8 cellular contexts compared by ENCODE assay signal in the genomic region with DNA sequence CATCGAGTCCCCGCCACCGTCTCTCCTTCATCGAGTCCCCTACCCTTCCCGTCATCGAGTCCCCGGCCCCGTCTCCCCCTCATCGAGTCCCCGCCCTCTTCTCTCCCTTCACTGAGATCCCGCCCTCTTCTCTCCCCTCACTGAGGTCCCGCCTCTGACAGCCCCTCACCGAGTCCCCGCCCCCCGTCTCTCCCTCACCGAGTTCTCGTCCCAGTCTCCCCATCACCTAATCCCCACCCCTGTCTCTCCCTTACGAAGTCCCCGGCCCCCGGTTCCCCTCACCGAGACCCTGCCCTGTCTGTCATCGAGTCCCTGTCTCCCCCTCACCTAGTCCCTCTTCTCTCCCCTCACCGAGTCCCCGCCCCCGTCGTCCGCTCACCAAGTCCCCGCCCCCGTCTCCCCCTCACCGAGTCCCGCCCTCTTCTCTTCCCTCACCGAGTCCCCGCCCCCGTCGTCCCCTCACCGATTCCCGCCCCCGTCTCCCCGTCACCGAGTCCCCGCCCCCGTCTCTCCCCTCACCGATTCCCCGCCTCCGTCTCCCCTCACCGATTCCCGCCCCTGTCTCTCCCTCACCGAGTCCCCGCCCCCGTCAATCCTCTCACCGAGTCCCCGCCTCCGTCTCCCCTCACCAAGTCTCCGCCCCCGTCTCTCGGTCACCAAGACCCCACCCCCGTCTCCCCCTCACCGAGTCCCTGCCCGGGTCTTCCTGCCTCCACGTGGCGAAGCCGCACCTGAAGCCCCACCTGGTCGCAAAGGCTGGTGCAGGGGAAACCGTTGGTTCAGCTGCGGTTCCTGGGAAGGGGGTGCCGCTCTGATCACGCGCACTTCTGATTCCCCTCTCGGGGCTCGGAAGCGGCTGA. TPM values are rescaled to one million over a fixed set of nuclear protein-coding genes. Genes with fewer than 3 reads are reported as not detected.
DNase-seq lines count a peak whose midpoint lies in the region; ATAC-seq, FAIRE-seq and TF ChIP-seq lines count a peak whose summit lies in the region.

No MANE protein-coding gene starts in this region.

- ATAC-seq in GM21515 (IDR thresholded peaks at IDR 0.05; ENCODE audit: unreplicated experiment) (peak; percentile 38), heart left ventricle (peak; percentile 66 to 85 (median 81)), pancreas (peak; percentile 75 to 86 (median 78)), thoracic aorta (ENCODE audit: insufficient number of reproducible peaks, low FRiP score, low read depth) (peak; percentile 77)

- no peaks in the 10 kb centered on the region for H3K36me3 ChIP-seq in heart left ventricle
- H3K36me3 ChIP-seq in pancreas: no peaks in the 10 kb centered on the region
- H3K36me3 ChIP-seq in thoracic aorta: no peaks in the 10 kb centered on the region

- 3% methylated on average over 47 to 71 of the region's 71 CpGs for WGBS in heart left ventricle, 4 donors
- WGBS in pancreas, 2 donors: 3% methylated on average over 63 to 71 of the region's 71 CpGs

- H3K4me3 ChIP-seq in heart left ventricle (peak overlapping the region; percentile 53 to 95 (median 70)), pancreas (peak overlapping the region; percentile 35 to 62 (median 56)), thoracic aorta (peak overlapping the region; percentile 85)

- H3K4me1 ChIP-seq in heart left ventricle (peaks cover 0 to 22% (median 9%) of the 10 kb centered on the region in 12 donors), pancreas (peaks cover 0 to 6% (median 0%) of the 10 kb centered on the region in 3 donors), thoracic aorta (ENCODE audit: control insufficient read depth in 1 of 2, low read depth in 2 of 2) (peaks cover 0 to 13% of the 10 kb centered on the region in 2 donors)

- peaks cover 4% of the 10 kb centered on the region for H3K9me3 Mint-ChIP-seq in T-helper 1 cell treated with Interleukin-12 subunit alpha and Interleukin-12 subunit beta and Interleukin-4 antibody, amounts not matched to agents 30 μg/mL and 1 μg/mL, for 36 hours

- peak overlapping the region; percentile 90 for H3K4me3 Mint-ChIP-seq in T-helper 1 cell treated with Interleukin-12 subunit alpha and Interleukin-12 subunit beta and Interleukin-4 antibody, amounts not matched to agents 30 μg/mL and 1 μg/mL, for 36 hours

- FAIRE-seq in pancreas (lab: Jason Lieb, UNC): no peak

- DNase-seq in AG09319 (ENCODE audit: extremely low read depth, low read depth) (peak; percentile 88), NCI-H1417 treated with DMSO at 0.1 percent for 48 hours (lab: John Stamatoyannopoulos, UW) (peak; percentile 37), amniotic stem cell (lab: John Stamatoyannopoulos, UW) (peak; percentile 91), heart left ventricle (peak; percentile 94 to 96 (median 95)), pancreas (peak; percentile 75 to 96 (median 90)), thoracic aorta (ENCODE audit: low spot score) (peak; percentile 97)

- H3K27me3 Mint-ChIP-seq in T-helper 1 cell treated with Interleukin-12 subunit alpha and Interleukin-12 subunit beta and Interleukin-4 antibody, amounts not matched to agents 30 μg/mL and 1 μg/mL, for 36 hours (ENCODE audit: low read depth): no peaks in the 10 kb centered on the region

- H3K27me3 ChIP-seq in heart left ventricle (no peaks in the 10 kb centered on the region), pancreas (no peaks in the 10 kb centered on the region), thoracic aorta (replicated peaks; ENCODE audit: insufficient read depth) (no peaks in the 10 kb centered on the region)

- H3K9me3 ChIP-seq in heart left ventricle (no peaks in the 10 kb centered on the region), pancreas (no peaks in the 10 kb centered on the region), thoracic aorta (no peaks in the 10 kb centered on the region)

- no peak for TF ChIP-seq CTCF in AG09319 (IDR thresholded peaks at IDR 0.05; ENCODE audit: low read depth, low read length)
- no peak for TF ChIP-seq CTCF in heart left ventricle (IDR thresholded peaks at IDR 0.05)
- no peak for TF ChIP-seq CTCF in pancreas (IDR thresholded peaks at IDR 0.05)
- no peak for TF ChIP-seq CTCF in thoracic aorta (IDR thresholded peaks at IDR 0.05)

- peak overlapping the region; percentile 93 for H3K27ac Mint-ChIP-seq in T-helper 1 cell treated with Interleukin-12 subunit alpha and Interleukin-12 subunit beta and Interleukin-4 antibody, amounts not matched to agents 30 μg/mL and 1 μg/mL, for 36 hours

- peaks cover 23% of the 10 kb centered on the region for H3K4me1 Mint-ChIP-seq in T-helper 1 cell treated with Interleukin-12 subunit alpha and Interleukin-12 subunit beta and Interleukin-4 antibody, amounts not matched to agents 30 μg/mL and 1 μg/mL, for 36 hours (ENCODE audit: low read depth)

- H3K36me3 Mint-ChIP-seq in T-helper 1 cell treated with Interleukin-12 subunit alpha and Interleukin-12 subunit beta and Interleukin-4 antibody, amounts not matched to agents 30 μg/mL and 1 μg/mL, for 36 hours (ENCODE audit: low read depth): peaks cover 5% of the 10 kb centered on the region

- intact Hi-C loops in heart left ventricle (cut with DNase I) (loop anchor here in 8 of 10 donors (1.0 to 10.0 kb wide), 14 partner anchors 27 to 658 kb away; partner anchors contain the start of genes FBXL12 (in 3 of the 8), ZNF121 (in 3 of the 8), ZNF266 (in 2 of the 8) and ZNF317 (in 1 of the 8)), pancreas (cut with DNase I) (loop anchor here in 1 of 3 donors (10.0 kb wide), 1 partner anchor 588 kb away; no protein-coding TSS in a partner anchor)

- TF ChIP-seq POLR2A in heart left ventricle (IDR thresholded peaks at IDR 0.05): no peak

- peak overlapping the region; percentile 66 to 97 (median 86) for H3K27ac ChIP-seq in heart left ventricle
- peak overlapping the region; percentile 70 to 87 (median 79) for H3K27ac ChIP-seq in pancreas
- H3K27ac ChIP-seq in thoracic aorta: peak overlapping the region; percentile 95 to 97

RNA-seq across cellular contexts. Expression of gene ZNF846, which starts 23.9 kb away (rescaled TPM):
- 10 to 100 TPM in 3 of 9 donors, 1 to 10 TPM in 6; 6.5 to 11.0 (median 8.4) TPM for total RNA-seq in heart left ventricle
- 10 to 100 TPM in 1 of 2 donors, 1 to 10 TPM in 1; 5.4 to 11.1 TPM for polyA plus RNA-seq in heart left ventricle
- total RNA-seq in pancreas: 10 to 100 TPM in 1 of 6 donors, 1 to 10 TPM in 5; 2.3 to 10.2 (median 4.0) TPM
- 1 to 10 TPM; 5.1 to 6.1 TPM for polyA plus RNA-seq in pancreas
- 10 to 100 TPM; 44.0 to 54.6 TPM for total RNA-seq in thoracic aorta

RNA-seq across cellular contexts. Expression of gene FBXL12, which starts 26.5 kb away (rescaled TPM):
- total RNA-seq in heart left ventricle: 10 to 100 TPM in 8 of 9 donors, 1 to 10 TPM in 1; 9.8 to 17.6 (median 12.2) TPM
- polyA plus RNA-seq in heart left ventricle: 10 to 100 TPM; 11.2 to 14.5 TPM
- total RNA-seq in pancreas: 10 to 100 TPM in 1 of 6 donors, 1 to 10 TPM in 5; 6.5 to 12.5 (median 7.0) TPM
- 10 to 100 TPM; 16.6 to 20.5 TPM for polyA plus RNA-seq in pancreas
- 10 to 100 TPM; 28.9 to 64.8 TPM for total RNA-seq in thoracic aorta

RNA-seq across cellular contexts. Expression of gene UBL5, which starts 35.3 kb away (rescaled TPM):
- total RNA-seq in heart left ventricle (100 to 1,000 TPM; 460 to 843 (median 492) TPM), pancreas (100 to 1,000 TPM in 2 of 6 donors, 10 to 100 TPM in 4; 57.5 to 117 (median 87.5) TPM), thoracic aorta (100 to 1,000 TPM; 210 to 414 TPM)
- polyA plus RNA-seq in heart left ventricle (1,000 to 10,000 TPM in 1 of 2 donors, 100 to 1,000 TPM in 1; 592 to 1,809 TPM), pancreas (100 to 1,000 TPM; 361 to 440 TPM)

RNA-seq across cellular contexts. Expression of gene PIN1, which starts 42.7 kb away (rescaled TPM):
- total RNA-seq in heart left ventricle (100 to 1,000 TPM in 2 of 9 donors, 10 to 100 TPM in 7; 82.8 to 147 (median 93.1) TPM), pancreas (10 to 100 TPM; 15.1 to 28.4 (median 22.0) TPM), thoracic aorta (10 to 100 TPM; 76.5 to 79.4 TPM)
- polyA plus RNA-seq in heart left ventricle (100 to 1,000 TPM in 1 of 2 donors, 10 to 100 TPM in 1; 90.0 to 159 TPM), pancreas (10 to 100 TPM; 42.4 to 92.8 TPM)

Comparison
In these comparisons a context has a peak if more than half of its experiments do, and no peak if none do; other contexts are left out.
1. Peak in every context shown above with its lines: DNase-seq, ATAC-seq, H3K4me3 ChIP-seq and H3K27ac ChIP-seq.
2. DNase-seq: peak in every context shown above with its lines; median percentile 97 in thoracic aorta; 95 in heart left ventricle; 91 in amniotic stem cell; 90 in pancreas; 88 in AG09319; 37 in NCI-H1417 treated with DMSO at 0.1 percent for 48 hours.